In the genomic region with DNA sequence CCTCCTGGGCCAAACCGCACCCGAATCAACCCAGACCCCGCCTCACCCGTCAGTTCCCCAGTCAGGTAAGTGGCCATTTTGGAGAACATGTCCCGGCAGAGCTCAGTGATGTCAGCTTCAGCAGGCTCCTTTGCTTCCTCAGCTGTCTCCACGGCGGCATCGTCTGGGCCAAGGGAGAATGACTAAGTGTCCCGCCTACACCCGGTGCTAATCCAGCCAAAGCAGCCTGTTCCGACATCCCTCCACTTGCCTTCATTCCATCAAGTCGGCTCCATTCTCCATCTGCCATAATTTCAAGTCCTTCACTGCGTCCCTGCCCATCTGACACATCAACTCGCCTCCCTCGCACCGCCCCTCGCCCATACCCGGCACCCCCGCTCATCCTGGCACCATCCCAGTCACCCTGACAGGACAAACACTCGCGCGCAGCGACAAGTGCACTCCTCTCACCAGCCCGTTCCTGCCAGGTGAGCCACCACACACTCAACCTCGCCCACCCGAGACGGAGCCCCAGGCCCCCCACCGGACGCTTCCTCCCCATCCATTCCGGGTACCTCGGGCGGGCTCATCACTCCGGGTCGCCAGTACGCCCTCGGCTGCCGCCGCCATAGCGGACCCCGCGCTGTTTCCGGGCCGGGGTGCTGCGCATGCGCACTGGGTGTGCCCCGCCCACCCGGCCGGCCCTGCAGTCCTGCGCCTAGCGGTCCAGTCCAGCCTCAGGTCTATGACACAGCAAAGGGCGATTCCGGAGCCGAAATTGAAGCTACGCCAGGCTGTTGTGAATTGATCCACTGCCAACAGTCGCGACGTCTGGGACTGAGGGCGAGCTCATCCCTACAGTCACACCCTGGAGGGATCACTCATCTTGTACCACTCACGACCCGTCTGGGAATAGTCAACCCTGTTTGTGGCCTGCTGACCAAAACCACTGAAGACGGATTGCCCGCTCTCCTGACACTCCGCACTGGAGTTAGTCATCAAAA, we compare ENCODE assay signal across 1 cellular context.
A peak's percentile ranks its signal among the peaks of the same experiment; 100 is the strongest.
TF ChIP-seq lines count a peak whose summit lies in the region.

A gene (minus strand): TSS at position 630 of the 983 bp plus-strand sequence. CDS start 21 bp downstream, at position 609.

TF ChIP-seq in GM12878, 131 proteins besides CTCF, POLR2A, EP300 and RAD21 (continued from another document and continues in another):
- TF ChIP-seq, protein P1, sequence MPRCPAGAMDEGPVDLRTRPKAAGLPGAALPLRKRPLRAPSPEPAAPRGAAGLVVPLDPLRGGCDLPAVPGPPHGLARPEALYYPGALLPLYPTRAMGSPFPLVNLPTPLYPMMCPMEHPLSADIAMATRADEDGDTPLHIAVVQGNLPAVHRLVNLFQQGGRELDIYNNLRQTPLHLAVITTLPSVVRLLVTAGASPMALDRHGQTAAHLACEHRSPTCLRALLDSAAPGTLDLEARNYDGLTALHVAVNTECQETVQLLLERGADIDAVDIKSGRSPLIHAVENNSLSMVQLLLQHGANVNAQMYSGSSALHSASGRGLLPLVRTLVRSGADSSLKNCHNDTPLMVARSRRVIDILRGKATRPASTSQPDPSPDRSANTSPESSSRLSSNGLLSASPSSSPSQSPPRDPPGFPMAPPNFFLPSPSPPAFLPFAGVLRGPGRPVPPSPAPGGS (IDR thresholded peaks at IDR 0.05; ENCODE audit: borderline replicate concordance, insufficient read depth, low read depth, low read length, poor library complexity, severe bottlenecking), result no peak
- no peak for TF ChIP-seq CHD1 (IDR thresholded peaks at IDR 0.05; ENCODE audit: low read depth, low read length)
- TF ChIP-seq, protein P2, sequence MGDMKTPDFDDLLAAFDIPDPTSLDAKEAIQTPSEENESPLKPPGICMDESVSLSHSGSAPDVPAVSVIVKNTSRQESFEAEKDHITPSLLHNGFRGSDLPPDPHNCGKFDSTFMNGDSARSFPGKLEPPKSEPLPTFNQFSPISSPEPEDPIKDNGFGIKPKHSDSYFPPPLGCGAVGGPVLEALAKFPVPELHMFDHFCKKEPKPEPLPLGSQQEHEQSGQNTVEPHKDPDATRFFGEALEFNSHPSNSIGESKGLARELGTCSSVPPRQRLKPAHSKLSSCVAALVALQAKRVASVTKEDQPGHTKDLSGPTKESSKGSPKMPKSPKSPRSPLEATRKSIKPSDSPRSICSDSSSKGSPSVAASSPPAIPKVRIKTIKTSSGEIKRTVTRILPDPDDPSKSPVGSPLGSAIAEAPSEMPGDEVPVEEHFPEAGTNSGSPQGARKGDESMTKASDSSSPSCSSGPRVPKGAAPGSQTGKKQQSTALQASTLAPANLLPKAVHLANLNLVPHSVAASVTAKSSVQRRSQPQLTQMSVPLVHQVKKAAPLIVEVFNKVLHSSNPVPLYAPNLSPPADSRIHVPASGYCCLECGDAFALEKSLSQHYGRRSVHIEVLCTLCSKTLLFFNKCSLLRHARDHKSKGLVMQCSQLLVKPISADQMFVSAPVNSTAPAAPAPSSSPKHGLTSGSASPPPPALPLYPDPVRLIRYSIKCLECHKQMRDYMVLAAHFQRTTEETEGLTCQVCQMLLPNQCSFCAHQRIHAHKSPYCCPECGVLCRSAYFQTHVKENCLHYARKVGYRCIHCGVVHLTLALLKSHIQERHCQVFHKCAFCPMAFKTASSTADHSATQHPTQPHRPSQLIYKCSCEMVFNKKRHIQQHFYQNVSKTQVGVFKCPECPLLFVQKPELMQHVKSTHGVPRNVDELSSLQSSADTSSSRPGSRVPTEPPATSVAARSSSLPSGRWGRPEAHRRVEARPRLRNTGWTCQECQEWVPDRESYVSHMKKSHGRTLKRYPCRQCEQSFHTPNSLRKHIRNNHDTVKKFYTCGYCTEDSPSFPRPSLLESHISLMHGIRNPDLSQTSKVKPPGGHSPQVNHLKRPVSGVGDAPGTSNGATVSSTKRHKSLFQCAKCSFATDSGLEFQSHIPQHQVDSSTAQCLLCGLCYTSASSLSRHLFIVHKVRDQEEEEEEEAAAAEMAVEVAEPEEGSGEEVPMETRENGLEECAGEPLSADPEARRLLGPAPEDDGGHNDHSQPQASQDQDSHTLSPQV (IDR thresholded peaks at IDR 0.05), result no peak
- TF ChIP-seq, protein P3, sequence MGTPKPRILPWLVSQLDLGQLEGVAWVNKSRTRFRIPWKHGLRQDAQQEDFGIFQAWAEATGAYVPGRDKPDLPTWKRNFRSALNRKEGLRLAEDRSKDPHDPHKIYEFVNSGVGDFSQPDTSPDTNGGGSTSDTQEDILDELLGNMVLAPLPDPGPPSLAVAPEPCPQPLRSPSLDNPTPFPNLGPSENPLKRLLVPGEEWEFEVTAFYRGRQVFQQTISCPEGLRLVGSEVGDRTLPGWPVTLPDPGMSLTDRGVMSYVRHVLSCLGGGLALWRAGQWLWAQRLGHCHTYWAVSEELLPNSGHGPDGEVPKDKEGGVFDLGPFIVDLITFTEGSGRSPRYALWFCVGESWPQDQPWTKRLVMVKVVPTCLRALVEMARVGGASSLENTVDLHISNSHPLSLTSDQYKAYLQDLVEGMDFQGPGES (IDR thresholded peaks at IDR 0.05), result no peak
- TF ChIP-seq, protein P4, sequence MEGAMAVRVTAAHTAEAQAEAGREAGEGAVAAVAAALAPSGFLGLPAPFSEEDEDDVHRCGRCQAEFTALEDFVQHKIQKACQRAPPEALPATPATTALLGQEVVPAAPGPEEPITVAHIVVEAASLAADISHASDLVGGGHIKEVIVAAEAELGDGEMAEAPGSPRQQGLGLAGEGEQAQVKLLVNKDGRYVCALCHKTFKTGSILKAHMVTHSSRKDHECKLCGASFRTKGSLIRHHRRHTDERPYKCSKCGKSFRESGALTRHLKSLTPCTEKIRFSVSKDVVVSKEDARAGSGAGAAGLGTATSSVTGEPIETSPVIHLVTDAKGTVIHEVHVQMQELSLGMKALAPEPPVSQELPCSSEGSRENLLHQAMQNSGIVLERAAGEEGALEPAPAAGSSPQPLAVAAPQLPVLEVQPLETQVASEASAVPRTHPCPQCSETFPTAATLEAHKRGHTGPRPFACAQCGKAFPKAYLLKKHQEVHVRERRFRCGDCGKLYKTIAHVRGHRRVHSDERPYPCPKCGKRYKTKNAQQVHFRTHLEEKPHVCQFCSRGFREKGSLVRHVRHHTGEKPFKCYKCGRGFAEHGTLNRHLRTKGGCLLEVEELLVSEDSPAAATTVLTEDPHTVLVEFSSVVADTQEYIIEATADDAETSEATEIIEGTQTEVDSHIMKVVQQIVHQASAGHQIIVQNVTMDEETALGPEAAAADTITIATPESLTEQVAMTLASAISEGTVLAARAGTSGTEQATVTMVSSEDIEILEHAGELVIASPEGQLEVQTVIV (IDR thresholded peaks at IDR 0.05; ENCODE audit: borderline replicate concordance, partially characterized antibody), result peak; percentile 48
- TF ChIP-seq MTA3 (IDR thresholded peaks at IDR 0.05; ENCODE audit: borderline replicate concordance, low read length), result no peak
- TF ChIP-seq, protein P5, sequence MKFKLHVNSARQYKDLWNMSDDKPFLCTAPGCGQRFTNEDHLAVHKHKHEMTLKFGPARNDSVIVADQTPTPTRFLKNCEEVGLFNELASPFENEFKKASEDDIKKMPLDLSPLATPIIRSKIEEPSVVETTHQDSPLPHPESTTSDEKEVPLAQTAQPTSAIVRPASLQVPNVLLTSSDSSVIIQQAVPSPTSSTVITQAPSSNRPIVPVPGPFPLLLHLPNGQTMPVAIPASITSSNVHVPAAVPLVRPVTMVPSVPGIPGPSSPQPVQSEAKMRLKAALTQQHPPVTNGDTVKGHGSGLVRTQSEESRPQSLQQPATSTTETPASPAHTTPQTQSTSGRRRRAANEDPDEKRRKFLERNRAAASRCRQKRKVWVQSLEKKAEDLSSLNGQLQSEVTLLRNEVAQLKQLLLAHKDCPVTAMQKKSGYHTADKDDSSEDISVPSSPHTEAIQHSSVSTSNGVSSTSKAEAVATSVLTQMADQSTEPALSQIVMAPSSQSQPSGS (IDR thresholded peaks at IDR 0.05; ENCODE audit: low read length), result no peak
- TF ChIP-seq IRF4 (IDR thresholded peaks at IDR 0.05; ENCODE audit: low read depth, low read length), result no peak
- TF ChIP-seq CEBPB (IDR thresholded peaks at IDR 0.05; ENCODE audit: borderline replicate concordance in 1 of 2, low read depth in 2 of 2, low read length in 2 of 2), result no peak
- TF ChIP-seq FOXK2 (IDR thresholded peaks at IDR 0.05), result no peak
- no peak for TF ChIP-seq TCF3 (IDR thresholded peaks at IDR 0.05; ENCODE audit: borderline replicate concordance, insufficient read depth, low read depth, low read length)
- TF ChIP-seq NR2C1 (IDR thresholded peaks at IDR 0.05), result no peak
- TF ChIP-seq DPF2 (IDR thresholded peaks at IDR 0.05), result 0 out of 2 replicates have a peak, but pooled peaks have one; percentile 37
- peak; percentile 58; the same call in 1 of the 2 replicates for TF ChIP-seq SMAD5 (IDR thresholded peaks at IDR 0.05; ENCODE audit: low read depth)
- TF ChIP-seq ZNF24 (IDR thresholded peaks at IDR 0.05), result no peak
- TF ChIP-seq FOS (IDR thresholded peaks at IDR 0.05; ENCODE audit: borderline replicate concordance, extremely low read depth, insufficient read length), result no peak
- TF ChIP-seq, protein P6, sequence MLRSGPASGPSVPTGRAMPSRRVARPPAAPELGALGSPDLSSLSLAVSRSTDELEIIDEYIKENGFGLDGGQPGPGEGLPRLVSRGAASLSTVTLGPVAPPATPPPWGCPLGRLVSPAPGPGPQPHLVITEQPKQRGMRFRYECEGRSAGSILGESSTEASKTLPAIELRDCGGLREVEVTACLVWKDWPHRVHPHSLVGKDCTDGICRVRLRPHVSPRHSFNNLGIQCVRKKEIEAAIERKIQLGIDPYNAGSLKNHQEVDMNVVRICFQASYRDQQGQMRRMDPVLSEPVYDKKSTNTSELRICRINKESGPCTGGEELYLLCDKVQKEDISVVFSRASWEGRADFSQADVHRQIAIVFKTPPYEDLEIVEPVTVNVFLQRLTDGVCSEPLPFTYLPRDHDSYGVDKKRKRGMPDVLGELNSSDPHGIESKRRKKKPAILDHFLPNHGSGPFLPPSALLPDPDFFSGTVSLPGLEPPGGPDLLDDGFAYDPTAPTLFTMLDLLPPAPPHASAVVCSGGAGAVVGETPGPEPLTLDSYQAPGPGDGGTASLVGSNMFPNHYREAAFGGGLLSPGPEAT (IDR thresholded peaks at IDR 0.05; ENCODE audit: low read depth), result peak; percentile 51
- TF ChIP-seq CBX3 (IDR thresholded peaks at IDR 0.05; ENCODE audit: borderline replicate concordance, low read depth), result no peak
- no peak for TF ChIP-seq RBBP5 (conservative IDR thresholded peaks at IDR 0.05)
- TF ChIP-seq NFXL1 (IDR thresholded peaks at IDR 0.05; ENCODE audit: borderline replicate concordance), result no peak
- TF ChIP-seq SRF (IDR thresholded peaks at IDR 0.05; ENCODE audit: low read depth in 2 of 2, low read length in 2 of 2), result 0 out of 4 replicates have a peak, but pooled peaks of 1 of the 2 experiments have one; percentile 18
- TF ChIP-seq, protein P7, sequence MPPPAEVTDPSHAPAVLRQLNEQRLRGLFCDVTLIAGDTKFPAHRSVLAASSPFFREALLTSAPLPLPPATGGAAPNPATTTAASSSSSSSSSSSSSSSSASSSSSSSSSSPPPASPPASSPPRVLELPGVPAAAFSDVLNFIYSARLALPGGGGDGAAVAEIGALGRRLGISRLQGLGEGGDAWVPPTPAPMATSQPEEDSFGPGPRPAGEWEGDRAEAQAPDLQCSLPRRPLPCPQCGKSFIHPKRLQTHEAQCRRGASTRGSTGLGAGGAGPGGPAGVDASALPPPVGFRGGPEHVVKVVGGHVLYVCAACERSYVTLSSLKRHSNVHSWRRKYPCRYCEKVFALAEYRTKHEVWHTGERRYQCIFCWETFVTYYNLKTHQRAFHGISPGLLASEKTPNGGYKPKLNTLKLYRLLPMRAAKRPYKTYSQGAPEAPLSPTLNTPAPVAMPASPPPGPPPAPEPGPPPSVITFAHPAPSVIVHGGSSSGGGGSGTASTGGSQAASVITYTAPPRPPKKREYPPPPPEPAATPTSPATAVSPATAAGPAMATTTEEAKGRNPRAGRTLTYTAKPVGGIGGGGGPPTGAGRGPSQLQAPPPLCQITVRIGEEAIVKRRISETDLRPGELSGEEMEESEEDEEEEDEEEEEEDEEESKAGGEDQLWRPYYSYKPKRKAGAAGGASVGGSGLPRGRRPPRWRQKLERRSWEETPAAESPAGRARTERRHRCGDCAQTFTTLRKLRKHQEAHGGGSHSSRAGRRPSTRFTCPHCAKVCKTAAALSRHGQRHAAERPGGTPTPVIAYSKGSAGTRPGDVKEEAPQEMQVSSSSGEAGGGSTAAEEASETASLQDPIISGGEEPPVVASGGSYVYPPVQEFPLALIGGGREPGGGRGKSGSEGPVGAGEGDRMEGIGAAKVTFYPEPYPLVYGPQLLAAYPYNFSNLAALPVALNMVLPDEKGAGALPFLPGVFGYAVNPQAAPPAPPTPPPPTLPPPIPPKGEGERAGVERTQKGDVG (CRISPR knock-in tag; IDR thresholded peaks at IDR 0.05), result no peak
- TF ChIP-seq GATAD2B (conservative IDR thresholded peaks at IDR 0.05; ENCODE audit: low read depth), result peak; percentile 24; the same call in 1 of the 2 replicates
- TF ChIP-seq, protein P8, sequence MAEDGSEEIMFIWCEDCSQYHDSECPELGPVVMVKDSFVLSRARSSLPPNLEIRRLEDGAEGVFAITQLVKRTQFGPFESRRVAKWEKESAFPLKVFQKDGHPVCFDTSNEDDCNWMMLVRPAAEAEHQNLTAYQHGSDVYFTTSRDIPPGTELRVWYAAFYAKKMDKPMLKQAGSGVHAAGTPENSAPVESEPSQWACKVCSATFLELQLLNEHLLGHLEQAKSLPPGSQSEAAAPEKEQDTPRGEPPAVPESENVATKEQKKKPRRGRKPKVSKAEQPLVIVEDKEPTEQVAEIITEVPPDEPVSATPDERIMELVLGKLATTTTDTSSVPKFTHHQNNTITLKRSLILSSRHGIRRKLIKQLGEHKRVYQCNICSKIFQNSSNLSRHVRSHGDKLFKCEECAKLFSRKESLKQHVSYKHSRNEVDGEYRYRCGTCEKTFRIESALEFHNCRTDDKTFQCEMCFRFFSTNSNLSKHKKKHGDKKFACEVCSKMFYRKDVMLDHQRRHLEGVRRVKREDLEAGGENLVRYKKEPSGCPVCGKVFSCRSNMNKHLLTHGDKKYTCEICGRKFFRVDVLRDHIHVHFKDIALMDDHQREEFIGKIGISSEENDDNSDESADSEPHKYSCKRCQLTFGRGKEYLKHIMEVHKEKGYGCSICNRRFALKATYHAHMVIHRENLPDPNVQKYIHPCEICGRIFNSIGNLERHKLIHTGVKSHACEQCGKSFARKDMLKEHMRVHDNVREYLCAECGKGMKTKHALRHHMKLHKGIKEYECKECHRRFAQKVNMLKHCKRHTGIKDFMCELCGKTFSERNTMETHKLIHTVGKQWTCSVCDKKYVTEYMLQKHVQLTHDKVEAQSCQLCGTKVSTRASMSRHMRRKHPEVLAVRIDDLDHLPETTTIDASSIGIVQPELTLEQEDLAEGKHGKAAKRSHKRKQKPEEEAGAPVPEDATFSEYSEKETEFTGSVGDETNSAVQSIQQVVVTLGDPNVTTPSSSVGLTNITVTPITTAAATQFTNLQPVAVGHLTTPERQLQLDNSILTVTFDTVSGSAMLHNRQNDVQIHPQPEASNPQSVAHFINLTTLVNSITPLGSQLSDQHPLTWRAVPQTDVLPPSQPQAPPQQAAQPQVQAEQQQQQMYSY (CRISPR knock-in tag; IDR thresholded peaks at IDR 0.05), result no peak
- peak; percentile 60; the same call in 1 of the 3 replicates for TF ChIP-seq POU2F2 (IDR thresholded peaks at IDR 0.05; ENCODE audit: borderline replicate concordance, low read depth, low read length)
- TF ChIP-seq STAT3 (IDR thresholded peaks at IDR 0.05; ENCODE audit: low read depth, low read length), result no peak
- TF ChIP-seq RB1 (IDR thresholded peaks at IDR 0.05; ENCODE audit: borderline replicate concordance), result no peak
- TF ChIP-seq RFX5 (IDR thresholded peaks at IDR 0.05; ENCODE audit: low read depth, low read length), result no peak
